Comparison of ENCODE assay signal across 9 cellular contexts in the genomic region with DNA sequence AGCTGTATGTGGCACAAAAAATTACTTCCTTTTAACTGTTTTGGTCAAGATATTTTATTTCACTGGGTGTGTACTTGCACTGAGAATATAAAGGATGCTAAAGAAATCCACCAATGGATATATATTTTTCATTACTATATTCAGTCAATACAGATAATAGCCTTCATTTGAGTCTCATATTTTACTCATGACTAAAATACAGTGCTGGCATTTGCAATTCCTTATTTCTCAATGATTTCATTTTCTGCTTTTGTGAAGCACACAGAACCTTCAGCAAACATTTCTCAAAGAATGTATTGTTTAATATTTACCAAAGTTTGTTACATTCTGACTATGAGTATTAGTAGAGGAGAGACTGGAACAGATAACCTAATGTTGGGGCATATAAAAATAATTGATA.
"Had no signal": no experiment of that assay in that cellular context is flagged by ENCODE, and none has a peak within 500 bp of the region (broad histone marks: within the 10 kb centered on the region; RNA-seq: fewer than 3 reads in every experiment).

No MANE protein-coding gene starts in this region.

- H3K4me3 ChIP-seq: GM23248, HAP-1, K562 had no signal

- ATAC-seq: HCT116, K562 had no signal

- H3K9me3 ChIP-seq: HAP-1 had no signal

- H3K36me3 ChIP-seq: HAP-1 had no signal

- DNase-seq: GM23248, GOT3, H7, HFFc6, KG1 had no signal

- H3K27ac ChIP-seq: GM23248 had no signal

- FAIRE-seq: HTR-8/SVneo, K562 had no signal

- H3K9ac ChIP-seq: GM23248 had no signal

- H2AFZ ChIP-seq: GM23248 had no signal
